ENCODE assay signal across 1 cellular context in the genomic region with DNA sequence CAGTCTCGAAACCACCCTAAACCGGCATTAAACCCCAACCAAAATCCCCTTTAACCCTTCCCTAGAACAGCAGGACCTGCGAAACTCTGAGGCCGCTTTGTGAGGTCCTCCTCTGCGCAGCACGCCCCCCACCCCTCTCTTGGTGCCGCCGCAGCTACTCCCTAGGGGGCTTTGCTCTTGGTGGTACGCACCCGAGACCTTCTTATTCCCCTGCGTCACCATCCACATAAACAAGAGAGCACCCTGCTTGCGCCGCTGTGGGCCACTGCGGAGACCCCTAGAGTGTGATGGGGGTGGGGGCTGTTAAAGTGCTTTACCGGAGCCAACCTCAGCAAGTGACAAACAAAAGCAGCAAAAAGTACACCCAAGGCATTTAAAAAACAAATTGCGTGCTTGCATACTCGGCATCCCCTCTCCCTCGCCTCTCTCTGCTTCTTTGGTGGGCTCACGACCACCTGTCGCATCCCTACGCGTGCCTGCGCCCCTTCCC.
TF ChIP-seq lines count a peak whose summit lies in the region.

No MANE protein-coding gene starts in this region.

TF ChIP-seq in IMR-90, 13 proteins besides CTCF, POLR2A, EP300 and RAD21 (continued from another document):
- TF ChIP-seq, protein P1, sequence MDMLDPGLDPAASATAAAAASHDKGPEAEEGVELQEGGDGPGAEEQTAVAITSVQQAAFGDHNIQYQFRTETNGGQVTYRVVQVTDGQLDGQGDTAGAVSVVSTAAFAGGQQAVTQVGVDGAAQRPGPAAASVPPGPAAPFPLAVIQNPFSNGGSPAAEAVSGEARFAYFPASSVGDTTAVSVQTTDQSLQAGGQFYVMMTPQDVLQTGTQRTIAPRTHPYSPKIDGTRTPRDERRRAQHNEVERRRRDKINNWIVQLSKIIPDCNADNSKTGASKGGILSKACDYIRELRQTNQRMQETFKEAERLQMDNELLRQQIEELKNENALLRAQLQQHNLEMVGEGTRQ (IDR thresholded peaks at IDR 0.05; ENCODE audit: low read depth, low read length) = no peak
- TF ChIP-seq FOS (IDR thresholded peaks at IDR 0.05; ENCODE audit: low read depth, low read length) = no peak
- no peak for TF ChIP-seq MAZ (IDR thresholded peaks at IDR 0.05; ENCODE audit: borderline replicate concordance, low read depth, low read length)
- TF ChIP-seq RCOR1 (IDR thresholded peaks at IDR 0.05; ENCODE audit: insufficient replicate concordance, low read length) = no peak
- TF ChIP-seq MAFK (IDR thresholded peaks at IDR 0.05; ENCODE audit: low read depth, low read length) = no peak
- TF ChIP-seq CEBPB (IDR thresholded peaks at IDR 0.05; ENCODE audit: low read depth, low read length) = no peak
